ENCODE assay signal across 1 cellular context in the genomic region with DNA sequence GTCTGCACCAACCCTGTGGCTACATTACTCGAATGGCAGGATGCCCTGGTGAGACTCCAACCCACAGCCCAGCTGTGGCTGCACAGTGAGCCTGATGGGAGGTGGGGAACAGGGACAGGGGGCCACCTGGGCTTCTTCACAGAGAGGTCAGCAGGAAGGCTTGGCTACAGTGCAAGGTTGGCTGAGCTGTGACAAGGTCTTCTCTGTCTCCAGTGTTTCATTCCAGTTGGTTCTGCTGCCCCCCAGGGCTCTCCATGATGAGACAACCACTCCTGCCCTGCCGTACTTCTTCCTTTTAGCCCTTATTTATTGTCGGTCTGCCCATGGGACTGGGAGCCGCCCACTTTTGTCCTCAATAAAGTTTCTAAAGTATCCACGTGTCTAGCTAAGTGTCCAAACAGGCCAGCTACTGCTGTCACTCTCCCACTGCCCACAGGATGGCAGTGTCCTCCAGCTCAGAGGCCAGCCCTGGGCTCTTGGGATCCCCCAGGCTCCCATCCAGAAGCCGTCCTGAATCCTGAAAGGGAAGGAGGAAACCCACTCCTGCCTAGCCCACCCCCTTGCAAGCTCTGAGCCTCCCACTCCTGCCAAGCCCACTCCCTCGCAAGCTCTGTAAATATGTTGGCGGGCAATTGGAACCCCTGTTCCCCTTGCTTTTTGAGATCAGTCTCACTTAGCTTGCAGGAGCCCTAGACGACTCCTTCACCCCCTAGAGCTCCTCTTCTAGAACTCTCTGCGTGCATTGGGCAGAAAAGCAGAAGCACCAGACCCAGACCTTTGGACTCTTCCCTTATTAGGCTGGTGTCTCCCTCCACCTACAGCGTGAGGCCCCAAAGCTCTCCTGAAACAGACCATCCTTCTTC.
TF ChIP-seq lines count a peak whose summit lies in the region.

No MANE protein-coding gene starts in this region.

TF ChIP-seq in K562, 482 proteins besides CTCF, POLR2A, EP300 and RAD21 (continued from another document):
- TF ChIP-seq, protein P1, sequence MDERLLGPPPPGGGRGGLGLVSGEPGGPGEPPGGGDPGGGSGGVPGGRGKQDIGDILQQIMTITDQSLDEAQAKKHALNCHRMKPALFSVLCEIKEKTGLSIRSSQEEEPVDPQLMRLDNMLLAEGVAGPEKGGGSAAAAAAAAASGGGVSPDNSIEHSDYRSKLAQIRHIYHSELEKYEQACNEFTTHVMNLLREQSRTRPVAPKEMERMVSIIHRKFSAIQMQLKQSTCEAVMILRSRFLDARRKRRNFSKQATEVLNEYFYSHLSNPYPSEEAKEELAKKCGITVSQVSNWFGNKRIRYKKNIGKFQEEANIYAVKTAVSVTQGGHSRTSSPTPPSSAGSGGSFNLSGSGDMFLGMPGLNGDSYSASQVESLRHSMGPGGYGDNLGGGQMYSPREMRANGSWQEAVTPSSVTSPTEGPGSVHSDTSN (CRISPR knock-in tag; IDR thresholded peaks at IDR 0.05; ENCODE audit: low read depth), result 0 out of 2 replicates have a peak, but pooled peaks have one; percentile 32
- TF ChIP-seq, protein P1 (tag; conservative IDR thresholded peaks at IDR 0.05; ENCODE audit: low read depth), result no peak
- TF ChIP-seq, protein P2, sequence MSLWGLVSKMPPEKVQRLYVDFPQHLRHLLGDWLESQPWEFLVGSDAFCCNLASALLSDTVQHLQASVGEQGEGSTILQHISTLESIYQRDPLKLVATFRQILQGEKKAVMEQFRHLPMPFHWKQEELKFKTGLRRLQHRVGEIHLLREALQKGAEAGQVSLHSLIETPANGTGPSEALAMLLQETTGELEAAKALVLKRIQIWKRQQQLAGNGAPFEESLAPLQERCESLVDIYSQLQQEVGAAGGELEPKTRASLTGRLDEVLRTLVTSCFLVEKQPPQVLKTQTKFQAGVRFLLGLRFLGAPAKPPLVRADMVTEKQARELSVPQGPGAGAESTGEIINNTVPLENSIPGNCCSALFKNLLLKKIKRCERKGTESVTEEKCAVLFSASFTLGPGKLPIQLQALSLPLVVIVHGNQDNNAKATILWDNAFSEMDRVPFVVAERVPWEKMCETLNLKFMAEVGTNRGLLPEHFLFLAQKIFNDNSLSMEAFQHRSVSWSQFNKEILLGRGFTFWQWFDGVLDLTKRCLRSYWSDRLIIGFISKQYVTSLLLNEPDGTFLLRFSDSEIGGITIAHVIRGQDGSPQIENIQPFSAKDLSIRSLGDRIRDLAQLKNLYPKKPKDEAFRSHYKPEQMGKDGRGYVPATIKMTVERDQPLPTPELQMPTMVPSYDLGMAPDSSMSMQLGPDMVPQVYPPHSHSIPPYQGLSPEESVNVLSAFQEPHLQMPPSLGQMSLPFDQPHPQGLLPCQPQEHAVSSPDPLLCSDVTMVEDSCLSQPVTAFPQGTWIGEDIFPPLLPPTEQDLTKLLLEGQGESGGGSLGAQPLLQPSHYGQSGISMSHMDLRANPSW (CRISPR knock-in tag; IDR thresholded peaks at IDR 0.05), result no peak
- TF ChIP-seq, protein P3, sequence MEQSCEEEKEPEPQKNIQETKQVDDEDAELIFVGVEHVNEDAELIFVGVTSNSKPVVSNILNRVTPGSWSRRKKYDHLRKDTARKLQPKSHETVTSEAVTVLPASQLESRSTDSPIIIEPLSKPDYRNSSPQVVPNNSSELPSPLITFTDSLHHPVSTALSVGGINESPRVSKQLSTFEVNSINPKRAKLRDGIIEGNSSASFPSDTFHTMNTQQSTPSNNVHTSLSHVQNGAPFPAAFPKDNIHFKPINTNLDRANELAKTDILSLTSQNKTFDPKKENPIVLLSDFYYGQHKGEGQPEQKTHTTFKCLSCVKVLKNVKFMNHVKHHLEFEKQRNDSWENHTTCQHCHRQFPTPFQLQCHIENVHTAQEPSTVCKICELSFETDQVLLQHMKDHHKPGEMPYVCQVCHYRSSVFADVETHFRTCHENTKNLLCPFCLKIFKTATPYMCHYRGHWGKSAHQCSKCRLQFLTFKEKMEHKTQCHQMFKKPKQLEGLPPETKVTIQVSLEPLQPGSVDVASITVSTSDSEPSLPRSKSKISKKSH (CRISPR knock-in tag; IDR thresholded peaks at IDR 0.05), result no peak
- TF ChIP-seq ZNF224 (CRISPR knock-in tag; IDR thresholded peaks at IDR 0.05) (no peak), FOXA3 (CRISPR knock-in tag; conservative IDR thresholded peaks at IDR 0.05 in 1 of 2, IDR thresholded peaks at IDR 0.05 in 1 of 2) (no peak), KAT7 (CRISPR knock-in tag; IDR thresholded peaks at IDR 0.05; ENCODE audit: borderline replicate concordance) (no peak)
